ENCODE assay signal across 21 cellular contexts in the genomic region with DNA sequence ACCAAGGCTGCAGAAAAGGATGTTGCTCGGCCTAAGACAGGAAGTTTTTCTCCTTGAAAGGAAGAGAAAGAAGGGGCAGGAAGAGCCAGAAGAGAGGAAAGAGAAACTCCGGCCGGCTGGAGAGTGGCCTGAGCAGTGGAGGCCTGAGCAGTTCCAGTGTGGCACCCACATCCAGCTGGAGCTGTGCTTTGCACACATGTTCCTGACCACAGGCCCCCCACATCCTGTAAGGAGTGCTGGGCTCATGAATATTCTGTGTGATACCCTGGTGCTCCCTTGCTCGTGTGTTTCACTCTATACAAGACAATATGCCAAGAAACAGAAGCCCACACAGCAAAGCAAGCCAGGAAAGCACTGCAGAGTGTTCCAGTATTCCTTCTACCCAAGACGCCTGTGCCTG. TPM values are rescaled to one million over a fixed set of nuclear protein-coding genes. Genes with fewer than 3 reads are reported as not detected.
DNase-seq lines count a peak whose midpoint lies in the region; ATAC-seq and TF ChIP-seq lines count a peak whose summit lies in the region.
"Had no signal": no experiment of that assay in that cellular context is flagged by ENCODE, and none has a peak within 500 bp of the region (broad histone marks: within the 10 kb centered on the region; RNA-seq: fewer than 3 reads in every experiment).

No MANE protein-coding gene starts in this region.

- H3K9me3 ChIP-seq in CD4-positive, alpha-beta T cell (ENCODE audit: control insufficient read depth, low read length), result no peaks in the 10 kb centered on the region
- no peaks in the 10 kb centered on the region for H3K9me3 ChIP-seq in naive thymus-derived CD4-positive, alpha-beta T cell (ENCODE audit: control insufficient read depth in 2 of 3, low read length in 3 of 3)
- H3K9me3 ChIP-seq: MG63 had no signal

- H3K27me3 ChIP-seq in CD4-positive, alpha-beta T cell (ENCODE audit: control insufficient read depth, insufficient read depth, low read length), result no peaks in the 10 kb centered on the region
- H3K27me3 ChIP-seq in naive thymus-derived CD4-positive, alpha-beta T cell (ENCODE audit: control insufficient read depth in 2 of 2, insufficient read depth in 2 of 2, low read length in 2 of 2), result no peaks in the 10 kb centered on the region
- H3K27me3 ChIP-seq: MG63 had no signal

- POLR2A ChIA-PET in activated CD4-positive, alpha-beta memory T cell treated with anti-CD3 and anti-CD28 coated beads, Interleukin-2, amount 10 ng/mL, durations not matched to agents 7 days and 5 days (lab: Charles Lee), result no interaction called here
- POLR2A ChIA-PET in activated CD4-positive, alpha-beta memory T cell treated with anti-CD3 and anti-CD28 coated beads for 36 hours (lab: Charles Lee), result no interaction called here
- POLR2A ChIA-PET in CD4-positive, alpha-beta T cell (lab: Charles Lee), result no interaction called here
- POLR2A ChIA-PET in T-cell (lab: Charles Lee), result no interaction called here
- POLR2A ChIA-PET in naive thymus-derived CD4-positive, alpha-beta T cell (lab: Charles Lee), result no interaction called here

- no peaks in the 10 kb centered on the region for H3K27me3 Mint-ChIP-seq in activated CD4-positive, alpha-beta memory T cell treated with anti-CD3 and anti-CD28 coated beads, Interleukin-2, amount 10 ng/mL, durations not matched to agents 7 days and 5 days
- H3K27me3 Mint-ChIP-seq in activated CD4-positive, alpha-beta memory T cell treated with anti-CD3 and anti-CD28 coated beads for 36 hours, result no peaks in the 10 kb centered on the region
- H3K27me3 Mint-ChIP-seq in CD4-positive, alpha-beta T cell, result no peaks in the 10 kb centered on the region
- H3K27me3 Mint-ChIP-seq in T-cell, result no peaks in the 10 kb centered on the region
- H3K27me3 Mint-ChIP-seq in naive thymus-derived CD4-positive, alpha-beta T cell, result no peaks in the 10 kb centered on the region

- H3K4me3 Mint-ChIP-seq in activated CD4-positive, alpha-beta memory T cell treated with anti-CD3 and anti-CD28 coated beads, Interleukin-2, amount 10 ng/mL, durations not matched to agents 7 days and 5 days, result no peak overlapping the region
- H3K4me3 Mint-ChIP-seq in activated CD4-positive, alpha-beta memory T cell treated with anti-CD3 and anti-CD28 coated beads for 36 hours, result no peak overlapping the region
- no peak overlapping the region for H3K4me3 Mint-ChIP-seq in CD4-positive, alpha-beta T cell
- peak overlapping the region in 1 of 3 donors; percentile 28 for H3K4me3 Mint-ChIP-seq in T-cell
- H3K4me3 Mint-ChIP-seq in naive thymus-derived CD4-positive, alpha-beta T cell, result peak overlapping the region in 5 of 10 donors; percentile 10 to 37 (median 18)

- no peak for ATAC-seq in CD4-positive, alpha-beta T cell (ENCODE audit: poor library complexity)
- ATAC-seq in T-cell (replicated peaks in 1 of 4) (peak in 2 of 4 experiments; percentile 36 to 58), HG02981 (IDR thresholded peaks at IDR 0.05; ENCODE audit: unreplicated experiment) (no peak), HG03108 (IDR thresholded peaks at IDR 0.05; ENCODE audit: unreplicated experiment) (no peak)
- ATAC-seq in naive thymus-derived CD4-positive, alpha-beta T cell, result no peak

- H3K4me3 ChIP-seq in naive thymus-derived CD4-positive, alpha-beta T cell (ENCODE audit: low read length), result no peak overlapping the region
- H3K4me3 ChIP-seq: MG63, PC-9 had no signal

- peaks cover 78% of the 10 kb centered on the region for H3K36me3 Mint-ChIP-seq in activated CD4-positive, alpha-beta memory T cell treated with anti-CD3 and anti-CD28 coated beads, Interleukin-2, amount 10 ng/mL, durations not matched to agents 7 days and 5 days (ENCODE audit: low read depth)
- H3K36me3 Mint-ChIP-seq in activated CD4-positive, alpha-beta memory T cell treated with anti-CD3 and anti-CD28 coated beads for 36 hours, result peaks cover 69% of the 10 kb centered on the region
- H3K36me3 Mint-ChIP-seq in CD4-positive, alpha-beta T cell (ENCODE audit: low read depth), result peaks cover 90% of the 10 kb centered on the region
- peaks cover 62% of the 10 kb centered on the region for H3K36me3 Mint-ChIP-seq in T-cell
- H3K36me3 Mint-ChIP-seq in naive thymus-derived CD4-positive, alpha-beta T cell, result peaks cover 14 to 53% (median 30%) of the 10 kb centered on the region in 5 donors

- H3K27ac ChIP-seq in CD4-positive, alpha-beta T cell (ENCODE audit: low read depth, low read length), result no peak overlapping the region
- H3K27ac ChIP-seq in naive thymus-derived CD4-positive, alpha-beta T cell (ENCODE audit: low read depth, low read length), result peak overlapping the region; percentile 31
- H3K27ac ChIP-seq: PC-9 had no signal

- no peak for TF ChIP-seq CTCF in CD4-positive, alpha-beta T cell (IDR thresholded peaks at IDR 0.05)

- CTCF ChIA-PET in activated CD4-positive, alpha-beta memory T cell treated with anti-CD3 and anti-CD28 coated beads, Interleukin-2, amount 10 ng/mL, durations not matched to agents 7 days and 5 days (lab: Charles Lee), result no interaction called here
- CTCF ChIA-PET in activated CD4-positive, alpha-beta memory T cell treated with anti-CD3 and anti-CD28 coated beads for 36 hours (lab: Charles Lee), result interaction anchor here (0.6 to 1.3 kb wide), 2 partner anchors 21 to 378 kb away, joined by 4 read pairs; no protein-coding TSS in a partner anchor
- CTCF ChIA-PET in CD4-positive, alpha-beta T cell (lab: Charles Lee), result no interaction called here
- CTCF ChIA-PET in T-cell (lab: Charles Lee), result no interaction called here
- CTCF ChIA-PET in naive thymus-derived CD4-positive, alpha-beta T cell (lab: Charles Lee), result no interaction called here

- intact Hi-C loops in activated CD4-positive, alpha-beta memory T cell treated with anti-CD3 and anti-CD28 coated beads for 36 hours (cut with micrococcal nuclease), result no loop called here
- intact Hi-C loops in CD4-positive, alpha-beta T cell (cut with DNase I, micrococcal nuclease), result no loop called here
- intact Hi-C loops in naive thymus-derived CD4-positive, alpha-beta T cell (cut with micrococcal nuclease), result no loop called here

- no peak for DNase-seq in activated CD4-positive, alpha-beta memory T cell treated with anti-CD3 and anti-CD28 coated beads, Interleukin-2, amount 10 ng/mL, durations not matched to agents 7 days and 5 days
- no peak for DNase-seq in activated CD4-positive, alpha-beta memory T cell treated with anti-CD3 and anti-CD28 coated beads for 36 hours
- DNase-seq in CD4-positive, alpha-beta T cell, result no peak
- DNase-seq in T-cell (peak in 1 of 34 experiments; percentile 13), NCI-H524 (lab: John Stamatoyannopoulos, UW) (no peak)
- DNase-seq in naive thymus-derived CD4-positive, alpha-beta T cell, result peak in 3 of 9 donors; percentile 11 to 21 (median 14)
- DNase-seq: C1 segment of cervical spinal cord, COR-L47, DMS153, EL, KG1, MG63, NCI-H1092 treated with DMSO at 0.1 percent for 48 hours, NCI-H2081 treated with DMSO at 0.1 percent for 48 hours, NCI-H510A, NCI-H82, PC-9 had no signal

- peak overlapping the region; percentile 5 for H3K27ac Mint-ChIP-seq in activated CD4-positive, alpha-beta memory T cell treated with anti-CD3 and anti-CD28 coated beads, Interleukin-2, amount 10 ng/mL, durations not matched to agents 7 days and 5 days
- H3K27ac Mint-ChIP-seq in activated CD4-positive, alpha-beta memory T cell treated with anti-CD3 and anti-CD28 coated beads for 36 hours, result no peak overlapping the region
- peak overlapping the region; percentile 65 for H3K27ac Mint-ChIP-seq in CD4-positive, alpha-beta T cell
- H3K27ac Mint-ChIP-seq in T-cell, result peak overlapping the region; percentile 75 to 85
- H3K27ac Mint-ChIP-seq in naive thymus-derived CD4-positive, alpha-beta T cell, result peak overlapping the region in 8 of 9 donors; percentile 29 to 85 (median 52)

- peaks cover 0 to 18% of the 10 kb centered on the region in 2 donors for H3K4me1 ChIP-seq in naive thymus-derived CD4-positive, alpha-beta T cell (ENCODE audit: control insufficient read depth in 2 of 2, insufficient read depth in 2 of 2, low read length in 2 of 2)

- H3K4me1 Mint-ChIP-seq in activated CD4-positive, alpha-beta memory T cell treated with anti-CD3 and anti-CD28 coated beads, Interleukin-2, amount 10 ng/mL, durations not matched to agents 7 days and 5 days, result peaks cover 38% of the 10 kb centered on the region
- no peaks in the 10 kb centered on the region for H3K4me1 Mint-ChIP-seq in activated CD4-positive, alpha-beta memory T cell treated with anti-CD3 and anti-CD28 coated beads for 36 hours (ENCODE audit: low read depth)
- peaks cover 28% of the 10 kb centered on the region for H3K4me1 Mint-ChIP-seq in CD4-positive, alpha-beta T cell (ENCODE audit: low read depth)
- H3K4me1 Mint-ChIP-seq in T-cell, result peaks cover 15 to 29% (median 29%) of the 10 kb centered on the region in 3 donors
- peaks cover 12 to 47% (median 37%) of the 10 kb centered on the region in 7 donors for H3K4me1 Mint-ChIP-seq in naive thymus-derived CD4-positive, alpha-beta T cell

- H3K9me3 Mint-ChIP-seq in activated CD4-positive, alpha-beta memory T cell treated with anti-CD3 and anti-CD28 coated beads, Interleukin-2, amount 10 ng/mL, durations not matched to agents 7 days and 5 days, result no peaks in the 10 kb centered on the region
- no peaks in the 10 kb centered on the region for H3K9me3 Mint-ChIP-seq in activated CD4-positive, alpha-beta memory T cell treated with anti-CD3 and anti-CD28 coated beads for 36 hours
- H3K9me3 Mint-ChIP-seq in CD4-positive, alpha-beta T cell, result no peaks in the 10 kb centered on the region
- no peaks in the 10 kb centered on the region for H3K9me3 Mint-ChIP-seq in T-cell
- no peaks in the 10 kb centered on the region for H3K9me3 Mint-ChIP-seq in naive thymus-derived CD4-positive, alpha-beta T cell

- H3K36me3 ChIP-seq in naive thymus-derived CD4-positive, alpha-beta T cell (ENCODE audit: control insufficient read depth in 2 of 3, insufficient read depth in 3 of 3, low read length in 3 of 3), result peaks cover 7 to 68% (median 14%) of the 10 kb centered on the region in 3 experiments

RNA-seq across cellular contexts. Expression of a gene that starts 27.1 kb away (rescaled TPM):
- 100 to 1,000 TPM; 108 to 117 TPM for total RNA-seq in activated CD4-positive, alpha-beta memory T cell treated with anti-CD3 and anti-CD28 coated beads, Interleukin-2, amount 10 ng/mL, durations not matched to agents 7 days and 5 days
- 100 to 1,000 TPM; 112 to 114 TPM for total RNA-seq in activated CD4-positive, alpha-beta memory T cell treated with anti-CD3 and anti-CD28 coated beads for 36 hours
- 10 to 100 TPM; 41.8 to 46.1 TPM for total RNA-seq in CD4-positive, alpha-beta T cell
- 10 to 100 TPM; 43.6 to 70.4 (median 66.1) TPM for total RNA-seq in T-cell
- total RNA-seq in naive thymus-derived CD4-positive, alpha-beta T cell, result 100 to 1,000 TPM in 1 of 5 experiments, 10 to 100 TPM in 4; 54.5 to 138 (median 62.1) TPM
- polyA plus RNA-seq in naive thymus-derived CD4-positive, alpha-beta T cell, result 1 to 10 TPM; 3.6 to 8.8 TPM

RNA-seq across cellular contexts. Expression of a gene that starts 27.3 kb away (rescaled TPM):
- 10 to 100 TPM; 24.5 to 24.9 TPM for total RNA-seq in activated CD4-positive, alpha-beta memory T cell treated with anti-CD3 and anti-CD28 coated beads, Interleukin-2, amount 10 ng/mL, durations not matched to agents 7 days and 5 days
- 10 to 100 TPM; 17.8 to 20.9 TPM for total RNA-seq in activated CD4-positive, alpha-beta memory T cell treated with anti-CD3 and anti-CD28 coated beads for 36 hours
- 1 to 10 TPM; 2.1 to 2.6 TPM for total RNA-seq in CD4-positive, alpha-beta T cell
- 1 to 10 TPM; 3.1 to 8.9 (median 6.5) TPM for total RNA-seq in T-cell
- total RNA-seq in naive thymus-derived CD4-positive, alpha-beta T cell, result 10 to 100 TPM in 1 of 5 experiments, 1 to 10 TPM in 4; 2.6 to 26.8 (median 5.4) TPM
- 10 to 100 TPM; 10.4 to 11.1 TPM for polyA plus RNA-seq in naive thymus-derived CD4-positive, alpha-beta T cell

RNA-seq across cellular contexts. Expression of a gene that starts 41.5 kb away (rescaled TPM):
- not detected for total RNA-seq in activated CD4-positive, alpha-beta memory T cell treated with anti-CD3 and anti-CD28 coated beads, Interleukin-2, amount 10 ng/mL, durations not matched to agents 7 days and 5 days
- not detected for total RNA-seq in activated CD4-positive, alpha-beta memory T cell treated with anti-CD3 and anti-CD28 coated beads for 36 hours
- total RNA-seq in CD4-positive, alpha-beta T cell, result not detected
- not detected for total RNA-seq in T-cell
- total RNA-seq in naive thymus-derived CD4-positive, alpha-beta T cell, result under 1 TPM in 1 of 5 experiments, not detected in 4; 0.32 TPM
- polyA plus RNA-seq in naive thymus-derived CD4-positive, alpha-beta T cell, result not detected
- total RNA-seq: A172, PC-9 had no signal

RNA-seq across cellular contexts. Expression of a gene that starts 49.7 kb away (rescaled TPM):
- not detected for total RNA-seq in activated CD4-positive, alpha-beta memory T cell treated with anti-CD3 and anti-CD28 coated beads, Interleukin-2, amount 10 ng/mL, durations not matched to agents 7 days and 5 days
- total RNA-seq in activated CD4-positive, alpha-beta memory T cell treated with anti-CD3 and anti-CD28 coated beads for 36 hours, result not detected
- total RNA-seq in CD4-positive, alpha-beta T cell, result not detected
- total RNA-seq in T-cell, result not detected
- total RNA-seq in naive thymus-derived CD4-positive, alpha-beta T cell, result not detected
- polyA plus RNA-seq in naive thymus-derived CD4-positive, alpha-beta T cell, result not detected
- total RNA-seq: H1, PC-9 had no signal
- polyA plus RNA-seq: H1 had no signal

RNA-seq across cellular contexts. Expression of a gene that starts 50.6 kb away (rescaled TPM):
- total RNA-seq in activated CD4-positive, alpha-beta memory T cell treated with anti-CD3 and anti-CD28 coated beads, Interleukin-2, amount 10 ng/mL, durations not matched to agents 7 days and 5 days, result 10 to 100 TPM; 32.5 to 35.1 TPM
- 10 to 100 TPM; 54.3 to 56.4 TPM for total RNA-seq in activated CD4-positive, alpha-beta memory T cell treated with anti-CD3 and anti-CD28 coated beads for 36 hours
- 10 to 100 TPM; 12.8 to 15.1 TPM for total RNA-seq in CD4-positive, alpha-beta T cell
- 10 to 100 TPM; 21.3 to 32.4 (median 31.5) TPM for total RNA-seq in T-cell
- 10 to 100 TPM; 19.3 to 51.7 (median 21.4) TPM for total RNA-seq in naive thymus-derived CD4-positive, alpha-beta T cell
- polyA plus RNA-seq in naive thymus-derived CD4-positive, alpha-beta T cell, result 10 to 100 TPM; 15.3 to 26.6 TPM
